ENCODE assay signal across 14 cellular contexts in genomic region chr4:146329042-146329716, GRCh38.
DNase-seq lines count a peak whose midpoint lies in the region; ATAC-seq, FAIRE-seq and TF ChIP-seq lines count a peak whose summit lies in the region.
"Had no signal": no experiment of that assay in that cellular context is flagged by ENCODE, and none has a peak within 500 bp of the region (broad histone marks: within the 10 kb centered on the region; RNA-seq: fewer than 3 reads in every experiment).

No MANE protein-coding gene starts in this region.

- no peaks in the 10 kb centered on the region for H3K9me1 ChIP-seq in IMR-90 (ENCODE audit: insufficient read depth, low read length)

- peak overlapping the region; percentile 96 for H2BK5ac ChIP-seq in IMR-90 (ENCODE audit: low read depth, low read length, poor library complexity, severe bottlenecking)

- H2AFZ ChIP-seq in IMR-90 (replicated peaks; ENCODE audit: low read length, poor library complexity) = no peak overlapping the region

- no peak overlapping the region for H3K27ac Mint-ChIP-seq in T-helper 2 cell treated with Interferon-gamma antibody and Interleukin-4, amounts not matched to agents 5 μg/mL and 100 μg/mL, for 36 hours
- H3K27ac Mint-ChIP-seq: brain, WTC11 had no signal

- peak; percentile 65 for DNase-seq in AG04449 (ENCODE audit: low read depth, low spot score)
- peak; percentile 90 for DNase-seq in IMR-90
- DNase-seq in bronchial epithelial cell (ENCODE audit: low read depth) = peak; percentile 89
- DNase-seq in kidney glomerular epithelial cell (lab: John Stamatoyannopoulos, UW) = peak; percentile 55
- DNase-seq in C1 segment of cervical spinal cord (lab: John Stamatoyannopoulos, UW) = no peak
- no peak for DNase-seq in DMS53 treated with DMSO at 0.1 percent for 48 hours (lab: John Stamatoyannopoulos, UW; ENCODE audit: unreplicated experiment)
- DNase-seq in T-helper 2 cell treated with Interferon-gamma antibody and Interleukin-4, amounts not matched to agents 5 μg/mL and 100 μg/mL, for 36 hours (ENCODE audit: low spot score) = no peak
- DNase-seq: activated T-cell treated with anti-CD3 and anti-CD28 coated beads, Interleukin-2, amount 50 U/mL, for 1 hour; NCI-H1417 treated with DMSO at 0.1 percent for 48 hours; NCI-H524 treated with DMSO at 0.1 percent for 48 hours had no signal

- H3K36me3 ChIP-seq in IMR-90 (ENCODE audit: control insufficient read depth, insufficient read depth, low read length) = no peaks in the 10 kb centered on the region
- no peaks in the 10 kb centered on the region for H3K36me3 ChIP-seq in bronchial epithelial cell (ENCODE audit: control insufficient read depth, insufficient read depth, low read length)

- H3K4me3 ChIP-seq in AG04449 (ENCODE audit: low read depth, low read length) (no peak overlapping the region), IMR-90 (ENCODE audit: insufficient read depth, low read depth, low read length) (no peak overlapping the region), bronchial epithelial cell (ENCODE audit: low read depth, low read length) (no peak overlapping the region)
- H3K4me3 ChIP-seq: BLaER1 treated with 17β-estradiol and CSF1 and Interleukin-3, amounts not matched to agents 10 nM and 100 nM had no signal

- H3K4me3 Mint-ChIP-seq in T-helper 2 cell treated with Interferon-gamma antibody and Interleukin-4, amounts not matched to agents 5 μg/mL and 100 μg/mL, for 36 hours = no peak overlapping the region
- H3K4me3 Mint-ChIP-seq: brain, WTC11 had no signal

- H2BK20ac ChIP-seq in IMR-90 (ENCODE audit: low read depth, low read length) = peak overlapping the region; percentile 76

- dilution Hi-C loops in IMR-90 (cut with HindIII; ENCODE audit: low sequenced_read_pairs, unreplicated experiment) = no loop called here

- H4K8ac ChIP-seq in IMR-90 (ENCODE audit: low read depth in 2 of 2, low read length in 2 of 2) = peak overlapping the region; percentile 15 to 74; a peak in 3 of 4 replicates

- H3K9ac ChIP-seq in IMR-90 (ENCODE audit: low read depth, low read length) = no peak overlapping the region; the same call in 1 of the 2 replicates
- H3K9ac ChIP-seq: BLaER1 treated with 17β-estradiol and CSF1 and Interleukin-3, amounts not matched to agents 10 nM and 100 nM had no signal

- H3K4me2 ChIP-seq in IMR-90 (ENCODE audit: low read depth, low read length) = 0 out of 2 replicates have a peak overlapping the region, but pooled peaks have one; percentile 21

- no TSS peak for BruUV-seq in IMR-90 (replicated peaks; lab: Mats Ljungman, UMichigan)

- peaks cover 8% of the 10 kb centered on the region for H3K4me1 ChIP-seq in IMR-90 (ENCODE audit: control insufficient read depth, insufficient read depth, low read length)

- POLR2A ChIA-PET in AG04449 (lab: Yijun Ruan, JAX) = no interaction called here
- POLR2A ChIA-PET in IMR-90 (lab: Charles Lee; ENCODE audit: unreplicated experiment) = no interaction called here

- H3K14ac ChIP-seq in IMR-90 (replicated peaks; ENCODE audit: low read depth, low read length) = no peak overlapping the region

- intact Hi-C loops in IMR-90 (cut with micrococcal nuclease) = no loop called here

- no peaks in the 10 kb centered on the region for H3K9me3 Mint-ChIP-seq in T-helper 2 cell treated with Interferon-gamma antibody and Interleukin-4, amounts not matched to agents 5 μg/mL and 100 μg/mL, for 36 hours
- H3K9me3 Mint-ChIP-seq: brain, WTC11 had no signal

- TF ChIP-seq CTCF in AG04449 (IDR thresholded peaks at IDR 0.05; ENCODE audit: insufficient read depth, low read length, missing control alignments) (no peak), IMR-90 (conservative IDR thresholded peaks at IDR 0.05; ENCODE audit: low read depth, low read length) (no peak), bronchial epithelial cell (IDR thresholded peaks at IDR 0.05; ENCODE audit: insufficient read depth, low read length, severe bottlenecking) (no peak)

- no peak overlapping the region for H2AK5ac ChIP-seq in IMR-90 (ENCODE audit: low read depth, low read length)

- H3K4ac ChIP-seq in IMR-90 (ENCODE audit: low read depth, low read length) = peak overlapping the region; percentile 68; the same call in 1 of the 2 replicates

- peak overlapping the region; percentile 89 for H3K27ac ChIP-seq in IMR-90 (ENCODE audit: insufficient read depth, low read length)
- H3K27ac ChIP-seq: BLaER1 treated with 17β-estradiol and CSF1 and Interleukin-3, amounts not matched to agents 10 nM and 100 nM had no signal

- TF ChIP-seq RAD21 in IMR-90 (IDR thresholded peaks at IDR 0.05; ENCODE audit: low read length) = no peak

- CTCF ChIA-PET in AG04449 (lab: Yijun Ruan, JAX) = interaction anchor here (0.6 to 1.9 kb wide), 4 partner anchors 10 to 768 kb away, joined by 3 to 9 read pairs (median 5); no protein-coding TSS in a partner anchor
- CTCF ChIA-PET in IMR-90 (lab: Yijun Ruan, JAX) = no interaction called here

- TF ChIP-seq POLR2A in IMR-90 (IDR thresholded peaks at IDR 0.05; ENCODE audit: low read depth, low read length) = no peak

- in situ Hi-C loops in IMR-90 (cut with MboI; ENCODE audit: low sequenced_read_pairs) = loop anchor here (25.0 kb wide), 1 partner anchor 1258 kb away; no protein-coding TSS in a partner anchor

- H3K27me3 ChIP-seq in IMR-90 (ENCODE audit: control insufficient read depth, insufficient read depth, low read length) (no peaks in the 10 kb centered on the region), bronchial epithelial cell (ENCODE audit: control insufficient read depth, insufficient read depth, low read length) (no peaks in the 10 kb centered on the region)
- H3K27me3 ChIP-seq: BLaER1 treated with 17β-estradiol and CSF1 and Interleukin-3, amounts not matched to agents 10 nM and 100 nM had no signal

- H2BK120ac ChIP-seq in IMR-90 (ENCODE audit: low read depth, low read length) = peak overlapping the region; percentile 85

- no peak for FAIRE-seq in bronchial epithelial cell (lab: Jason Lieb, UNC)

- peaks cover 5% of the 10 kb centered on the region for H3K36me3 Mint-ChIP-seq in T-helper 2 cell treated with Interferon-gamma antibody and Interleukin-4, amounts not matched to agents 5 μg/mL and 100 μg/mL, for 36 hours (ENCODE audit: low read depth)
- H3K36me3 Mint-ChIP-seq: WTC11 had no signal

- peak overlapping the region; percentile 78; the same call in 1 of the 2 replicates for H3K56ac ChIP-seq in IMR-90 (ENCODE audit: extremely low read depth, insufficient read depth, low read length)

- H2BK15ac ChIP-seq in IMR-90 (ENCODE audit: low read depth, low read length) = peak overlapping the region; percentile 95; the same call in 2 of the 3 replicates

- no peak overlapping the region for H4K5ac ChIP-seq in IMR-90 (ENCODE audit: low read depth, low read length)

- ATAC-seq in IMR-90 (ENCODE audit: low read depth) (peak; percentile 73), HG02759 (IDR thresholded peaks at IDR 0.05; ENCODE audit: unreplicated experiment) (no peak)
- ATAC-seq: WTC11 had no signal

- no peaks in the 10 kb centered on the region for H4K20me1 ChIP-seq in IMR-90 (ENCODE audit: insufficient read depth, low read length)

- H3K23ac ChIP-seq in IMR-90 (ENCODE audit: low read depth, low read length) = peak overlapping the region; percentile 48; the same call in 1 of the 2 replicates

- no peaks in the 10 kb centered on the region for H3K27me3 Mint-ChIP-seq in T-helper 2 cell treated with Interferon-gamma antibody and Interleukin-4, amounts not matched to agents 5 μg/mL and 100 μg/mL, for 36 hours (ENCODE audit: low read depth)

- peaks cover 1% of the 10 kb centered on the region for H3K4me1 Mint-ChIP-seq in T-helper 2 cell treated with Interferon-gamma antibody and Interleukin-4, amounts not matched to agents 5 μg/mL and 100 μg/mL, for 36 hours (ENCODE audit: low read depth)
- H3K4me1 Mint-ChIP-seq: brain, WTC11 had no signal

- H3K79me1 ChIP-seq in IMR-90 (ENCODE audit: low read depth in 1 of 2, low read length in 2 of 2) = peaks cover 0 to 20% of the 10 kb centered on the region in 2 experiments; a peak in 2 of 4 replicates

- no peak overlapping the region for H4K91ac ChIP-seq in IMR-90 (ENCODE audit: insufficient read depth, low read depth, low read length)

- H3K9me3 ChIP-seq in IMR-90 (ENCODE audit: control insufficient read depth, insufficient read depth, low read length) = no peaks in the 10 kb centered on the region
- H3K9me3 ChIP-seq: BLaER1 treated with 17β-estradiol and CSF1 and Interleukin-3, amounts not matched to agents 10 nM and 100 nM had no signal

- H3K18ac ChIP-seq in IMR-90 (ENCODE audit: low read depth, low read length) = peak overlapping the region; percentile 71; the same call in 1 of the 2 replicates

- no peak overlapping the region for H2AK9ac ChIP-seq in IMR-90 (replicated peaks; ENCODE audit: low read depth, low read length, poor library complexity)

TF ChIP-seq in IMR-90, 13 proteins besides CTCF, POLR2A, EP300 and RAD21 (continues in another document):
- TF ChIP-seq MAFK (IDR thresholded peaks at IDR 0.05; ENCODE audit: low read depth, low read length) (0 out of 2 replicates have a peak, but pooled peaks have one; percentile 32), MXI1 (IDR thresholded peaks at IDR 0.05; ENCODE audit: borderline replicate concordance, low read depth, low read length) (no peak), FOS (IDR thresholded peaks at IDR 0.05; ENCODE audit: low read depth, low read length) (peak; percentile 62), CEBPB (IDR thresholded peaks at IDR 0.05; ENCODE audit: low read depth, low read length) (0 out of 2 replicates have a peak, but pooled peaks have one; percentile 1), CHD1 (IDR thresholded peaks at IDR 0.05; ENCODE audit: low read depth, low read length) (no peak), RFX5 (IDR thresholded peaks at IDR 0.05; ENCODE audit: low read depth, low read length) (no peak), USF2 (IDR thresholded peaks at IDR 0.05; ENCODE audit: low read depth, low read length) (no peak), BHLHE40 (IDR thresholded peaks at IDR 0.05; ENCODE audit: low read depth, low read length) (no peak), MAZ (IDR thresholded peaks at IDR 0.05; ENCODE audit: borderline replicate concordance, low read depth, low read length) (no peak), SMC3 (IDR thresholded peaks at IDR 0.05; ENCODE audit: low read depth, low read length) (no peak), NFE2L2 (IDR thresholded peaks at IDR 0.05; ENCODE audit: low read depth, low read length) (peak; percentile 41; the same call in 1 of the 2 replicates), RCOR1 (IDR thresholded peaks at IDR 0.05; ENCODE audit: insufficient replicate concordance, low read length) (no peak)

Comparison
In these comparisons a context has a peak if more than half of its experiments do, and no peak if none do; other contexts are left out.
1. DNase-seq: peak in AG04449 (single experiment), IMR-90 (single experiment), bronchial epithelial cell (single experiment) and kidney glomerular epithelial cell (single experiment); none in C1 segment of cervical spinal cord (0 of 14), DMS53 treated with DMSO at 0.1 percent for 48 hours (single experiment) and T-helper 2 cell treated with Interferon-gamma antibody and Interleukin-4, amounts not matched to agents 5 μg/mL and 100 μg/mL, for 36 hours (single experiment).